ENCODE assay signal across 19 cellular contexts in genomic region chr16:68362952-68363846, GRCh38.
"Had no signal": no experiment of that assay in that cellular context is flagged by ENCODE, and none has a peak within 500 bp of the region (broad histone marks: within the 10 kb centered on the region; RNA-seq: fewer than 3 reads in every experiment).

No MANE protein-coding gene starts in this region.

- H3K36me3 ChIP-seq: prostate gland had no signal

- H3K27ac ChIP-seq: ascending aorta, coronary artery, prostate gland, skin epidermis, suprapubic skin, upper lobe of left lung had no signal

- H3K4me1 ChIP-seq: ascending aorta had no signal

- DNase-seq: activated CD4-positive, alpha-beta T cell treated with anti-CD3 and anti-CD28 coated beads for 48 hours; activated CD4-positive, CD25-positive, alpha-beta regulatory T cell; activated CD8-positive, alpha-beta T cell treated with anti-CD3 and anti-CD28 coated beads for 36 hours; activated naive CD4-positive, alpha-beta T cell treated with anti-CD3 and anti-CD28 coated beads, Interleukin-2, amount 10 ng/mL, durations not matched to agents 7 days and 5 days; activated T-cell treated with anti-CD3 and anti-CD28 coated beads, Interleukin-2, amount 50 U/mL, for 1 hour; erythroblast; foreskin melanocyte; glutamatergic neuron; hypothalamus; mammary epithelial cell; T-helper 9 cell had no signal

- H3K4me3 ChIP-seq: ascending aorta, coronary artery, prostate gland, skin epidermis, suprapubic skin, upper lobe of left lung had no signal

- H3K27me3 ChIP-seq: ascending aorta, upper lobe of left lung had no signal

- H3K9me3 ChIP-seq: ascending aorta, prostate gland, suprapubic skin, upper lobe of left lung had no signal

- ATAC-seq: activated CD8-positive, alpha-beta T cell treated with anti-CD3 and anti-CD28 coated beads for 36 hours; left lobe of liver; right cardiac atrium had no signal
